16 cellular contexts compared by ENCODE assay signal in genomic region chr21:45611296-45611695, GRCh38. TPM values are rescaled to one million over a fixed set of nuclear protein-coding genes. Genes with fewer than 3 reads are reported as not detected.
DNase-seq lines count a peak whose midpoint lies in the region; ATAC-seq and TF ChIP-seq lines count a peak whose summit lies in the region.
"Had no signal": no experiment of that assay in that cellular context is flagged by ENCODE, and none has a peak within 500 bp of the region (broad histone marks: within the 10 kb centered on the region; RNA-seq: fewer than 3 reads in every experiment).

No MANE protein-coding gene starts in this region.

- H3K36me3 ChIP-seq in PC-3 (ENCODE audit: low read depth, low read length) (no peaks in the 10 kb centered on the region), upper lobe of right lung (no peaks in the 10 kb centered on the region), testis (ENCODE audit: low read depth, missing control alignments) (no peaks in the 10 kb centered on the region)

- intact Hi-C loops in PC-3 (cut with micrococcal nuclease) = no loop called here
- intact Hi-C loops in upper lobe of right lung (cut with DNase I) = no loop called here
- intact Hi-C loops in testis (cut with DNase I; ENCODE audit: low total_unique reads) = no loop called here

- H3K79me2 ChIP-seq in PC-3 (ENCODE audit: low read length) = no peaks in the 10 kb centered on the region

- BruUV-seq in PC-3 (replicated peaks; lab: Mats Ljungman, UMichigan) = no TSS peak

- H3K27ac ChIP-seq in PC-3 (ENCODE audit: low read length) = no peak overlapping the region
- H3K27ac ChIP-seq in upper lobe of right lung = no peak overlapping the region
- no peak overlapping the region for H3K27ac ChIP-seq in testis
- H3K27ac ChIP-seq: RWPE1 had no signal

- H2AFZ ChIP-seq in PC-3 (ENCODE audit: low read length) = no peak overlapping the region

- peaks cover 35% of the 10 kb centered on the region for H3K27me3 ChIP-seq in PC-3 (ENCODE audit: low read length)
- peaks cover 29% of the 10 kb centered on the region for H3K27me3 ChIP-seq in upper lobe of right lung
- no peaks in the 10 kb centered on the region for H3K27me3 ChIP-seq in testis

- POLR2A ChIA-PET in PC-3 (lab: Charles Lee; ENCODE audit: unreplicated experiment) = no interaction called here

- peak; percentile 30 for DNase-seq in activated CD8-positive, alpha-beta memory T cell treated with anti-CD3 and anti-CD28 coated beads for 24 hours
- DNase-seq in activated CD8-positive, alpha-beta memory T cell treated with anti-CD3 and anti-CD28 coated beads, Interleukin-2, amount 50 U/mL, for 4 hours = no peak
- no peak for DNase-seq in PC-3
- DNase-seq in mesenteric fat pad (ENCODE audit: low spot score) = peak; percentile 78
- peak; percentile 32 for DNase-seq in upper lobe of right lung
- DNase-seq in testis = no peak
- no peak for DNase-seq in stimulated activated CD4-positive, alpha-beta T cell treated with anti-CD3 and anti-CD28 coated beads, Interleukin-1b, Interleukin-23, amount 100 ng/mL, for 48 hours
- DNase-seq: AML-193; CD8-positive, alpha-beta memory T cell; NCI-H1105; NCI-H2029; NCI-H226; NCI-H510A treated with DMSO at 0.1 percent for 48 hours; NCI-H748 treated with DMSO at 0.1 percent for 48 hours had no signal

- no peak for TF ChIP-seq POLR2A in testis (IDR thresholded peaks at IDR 0.05)

- 89 to 94% methylated on average over 12 of the region's 12 CpGs for WGBS in testis, 2 donors

- H3K9me3 ChIP-seq in PC-3 (ENCODE audit: low read length) (no peaks in the 10 kb centered on the region), upper lobe of right lung (no peaks in the 10 kb centered on the region), testis (no peaks in the 10 kb centered on the region)

- peak overlapping the region; percentile 75 for H3K9ac ChIP-seq in PC-3 (ENCODE audit: low read length)

- H3K4me3 ChIP-seq in PC-3 (ENCODE audit: low read length) (no peak overlapping the region), upper lobe of right lung (no peak overlapping the region), testis (no peak overlapping the region)

- CTCF ChIA-PET in PC-3 (lab: Charles Lee) = no interaction called here

- H3K9me2 ChIP-seq in PC-3 (replicated peaks; ENCODE audit: low read length) = no peaks in the 10 kb centered on the region

- H4K20me1 ChIP-seq in PC-3 (ENCODE audit: low read length) = no peaks in the 10 kb centered on the region

- peak overlapping the region; percentile 81; the same call in 1 of the 2 replicates for H3K4me2 ChIP-seq in PC-3 (ENCODE audit: low read length)

- ATAC-seq in PC-3 (no peak), upper lobe of right lung (no peak)

- H3K4me1 ChIP-seq in PC-3 (ENCODE audit: insufficient read depth, low read length) = peaks cover 39% of the 10 kb centered on the region
- no peaks in the 10 kb centered on the region for H3K4me1 ChIP-seq in upper lobe of right lung
- no peaks in the 10 kb centered on the region for H3K4me1 ChIP-seq in testis

- TF ChIP-seq CTCF in PC-3 (conservative IDR thresholded peaks at IDR 0.05; ENCODE audit: low read depth, low read length) (no peak), upper lobe of right lung (IDR thresholded peaks at IDR 0.05) (no peak), testis (IDR thresholded peaks at IDR 0.05) (no peak)

- no peaks in the 10 kb centered on the region for H3F3A ChIP-seq in PC-3 (ENCODE audit: low read length, unreplicated experiment)

RNA-seq across cellular contexts. Expression of gene PCBP3, which starts 32.2 kb away (rescaled TPM):
- total RNA-seq in PC-3 (2014; rRNA removed) (2.4 and 3.0 TPM in 2 replicates), mesenteric fat pad (32.4 TPM), upper lobe of right lung (3.8 TPM), testis (10 to 100 TPM; 35.7 to 58.3 TPM)
- polyA plus RNA-seq in testis (ENCODE audit: insufficient read depth, low read depth, low replicate concordance) = 38.0 TPM
- total RNA-seq: A172 had no signal

Comparison
In these comparisons a context has a peak if more than half of its experiments do, and no peak if none do; other contexts are left out.
1. DNase-seq: peak in activated CD8-positive, alpha-beta memory T cell treated with anti-CD3 and anti-CD28 coated beads for 24 hours (single experiment), mesenteric fat pad (single experiment) and upper lobe of right lung (single experiment); none in activated CD8-positive, alpha-beta memory T cell treated with anti-CD3 and anti-CD28 coated beads, Interleukin-2, amount 50 U/mL, for 4 hours (single experiment), PC-3 (single experiment), testis (single experiment) and stimulated activated CD4-positive, alpha-beta T cell treated with anti-CD3 and anti-CD28 coated beads, Interleukin-1b, Interleukin-23, amount 100 ng/mL, for 48 hours (single experiment).